ENCODE assay signal across 8 cellular contexts in genomic region chr12:127165567-127166392, GRCh38.
DNase-seq lines count a peak whose midpoint lies in the region; ATAC-seq and TF ChIP-seq lines count a peak whose summit lies in the region.

No MANE protein-coding gene starts in this region.

- DNase-seq in DMS79 (lab: John Stamatoyannopoulos, UW): peak; percentile 78
- DNase-seq in NCI-H69 (lab: John Stamatoyannopoulos, UW): peak; percentile 42
- DNase-seq in activated CD8-positive, alpha-beta memory T cell treated with anti-CD3 and anti-CD28 coated beads, Interleukin-2, amount 50 U/mL, for 4 hours: peak; percentile 75
- peak; percentile 87 for DNase-seq in epithelial cell of esophagus (ENCODE audit: low read depth)
- DNase-seq in midbrain (lab: John Stamatoyannopoulos, UW): peak; percentile 78
- peak; percentile 62 for DNase-seq in stimulated activated CD8-positive, alpha-beta memory T cell treated with anti-CD3 and anti-CD28 coated beads, Interleukin-12 subunit alpha, Interleukin-12 subunit beta, amount 100 ng/mL, for 4 hours (ENCODE audit: low read depth)
- DNase-seq in RKO (ENCODE audit: low spot score): no peak

- peak overlapping the region; percentile 44 for H3K4me3 ChIP-seq in epithelial cell of esophagus (ENCODE audit: low read length)

- ATAC-seq in HG02759 (IDR thresholded peaks at IDR 0.05; ENCODE audit: unreplicated experiment): peak; percentile 76

- no peak for TF ChIP-seq CTCF in epithelial cell of esophagus (IDR thresholded peaks at IDR 0.05; ENCODE audit: insufficient read depth, low read depth, low read length, missing control alignments)
